In genomic region chr1:150972417-150972940, GRCh38 we compare ENCODE assay signal across 8 cellular contexts. TPM values are rescaled to one million over a fixed set of nuclear protein-coding genes. Genes with fewer than 3 reads are reported as not detected.
A peak's percentile ranks its signal among the peaks of the same experiment; 100 is the strongest.
DNase-seq lines count a peak whose midpoint lies in the region; ATAC-seq, FAIRE-seq and TF ChIP-seq lines count a peak whose summit lies in the region.

No MANE protein-coding gene starts in this region.

- DNase-seq in activated naive CD4-positive, alpha-beta T cell treated with anti-CD3 and anti-CD28 coated beads, Interleukin-2, amount 10 ng/mL, durations not matched to agents 7 days and 5 days = no peak
- DNase-seq in activated naive CD4-positive, alpha-beta T cell treated with anti-CD3 and anti-CD28 coated beads, Interleukin-2, amount 50 U/mL, for 16 hours = no peak
- DNase-seq in astrocyte (ENCODE audit: low read depth) (no peak), lower lobe of right lung (no peak), tibial nerve (ENCODE audit: low spot score in 2 of 2) (no peak), lower leg skin (ENCODE audit: low spot score in 2 of 2) (no peak), RKO (ENCODE audit: low spot score) (no peak)

- no peak for TF ChIP-seq POLR2A in tibial nerve (IDR thresholded peaks at IDR 0.05)
- TF ChIP-seq POLR2A in lower leg skin (IDR thresholded peaks at IDR 0.05) = no peak

- ATAC-seq in lower lobe of right lung (no peak), GM18511 (IDR thresholded peaks at IDR 0.05; ENCODE audit: unreplicated experiment) (no peak)

- TF ChIP-seq EP300 in tibial nerve (IDR thresholded peaks at IDR 0.05) = no peak

- peak overlapping the region; percentile 91 for H3K4me3 ChIP-seq in astrocyte (ENCODE audit: insufficient read depth, low read depth, low read length)
- peak overlapping the region; percentile 89 for H3K4me3 ChIP-seq in lower lobe of right lung
- peak overlapping the region in 3 of 4 donors; percentile 73 to 89 (median 85) for H3K4me3 ChIP-seq in tibial nerve
- no peak overlapping the region for H3K4me3 ChIP-seq in lower leg skin (ENCODE audit: low read depth, poor library complexity, severe bottlenecking)

- H2AFZ ChIP-seq in astrocyte (ENCODE audit: low read depth, low read length) = no peak overlapping the region

- H3K27me3 ChIP-seq in astrocyte (ENCODE audit: insufficient read depth, low read length) = no peaks in the 10 kb centered on the region
- no peaks in the 10 kb centered on the region for H3K27me3 ChIP-seq in lower lobe of right lung (ENCODE audit: low read depth)
- H3K27me3 ChIP-seq in tibial nerve = no peaks in the 10 kb centered on the region

- peaks cover 60% of the 10 kb centered on the region for H3K4me1 Mint-ChIP-seq in activated naive CD4-positive, alpha-beta T cell treated with anti-CD3 and anti-CD28 coated beads, Interleukin-2, amount 10 ng/mL, durations not matched to agents 7 days and 5 days
- H3K4me1 Mint-ChIP-seq in astrocyte (ENCODE audit: low read depth, unreplicated experiment) = peaks cover 37% of the 10 kb centered on the region

- peaks cover 9% of the 10 kb centered on the region for H3K27me3 Mint-ChIP-seq in activated naive CD4-positive, alpha-beta T cell treated with anti-CD3 and anti-CD28 coated beads, Interleukin-2, amount 10 ng/mL, durations not matched to agents 7 days and 5 days
- H3K27me3 Mint-ChIP-seq in astrocyte (ENCODE audit: low read depth, unreplicated experiment) = no peaks in the 10 kb centered on the region

- CTCF ChIA-PET in activated naive CD4-positive, alpha-beta T cell treated with anti-CD3 and anti-CD28 coated beads, Interleukin-2, amount 10 ng/mL, durations not matched to agents 7 days and 5 days (lab: Charles Lee) = interaction anchor here (1.5 kb wide), 1 partner anchor 184 kb away, joined by 3 read pairs; the partner anchor contains the start of gene TNFAIP8L2

- peaks cover 36% of the 10 kb centered on the region for H3K4me1 ChIP-seq in astrocyte (ENCODE audit: insufficient read depth, low read length)
- peaks cover 75% of the 10 kb centered on the region for H3K4me1 ChIP-seq in lower lobe of right lung
- H3K4me1 ChIP-seq in tibial nerve = peaks cover 0 to 79% (median 54%) of the 10 kb centered on the region in 4 donors

- no peaks in the 10 kb centered on the region for H3K9me3 Mint-ChIP-seq in activated naive CD4-positive, alpha-beta T cell treated with anti-CD3 and anti-CD28 coated beads, Interleukin-2, amount 10 ng/mL, durations not matched to agents 7 days and 5 days
- H3K9me3 Mint-ChIP-seq in astrocyte (ENCODE audit: unreplicated experiment) = no peaks in the 10 kb centered on the region

- H3K4me2 ChIP-seq in astrocyte (ENCODE audit: low read length) = peak overlapping the region; percentile 97

- 33 to 46% methylated on average over 4 of the region's 4 CpGs for WGBS in tibial nerve, 2 donors
- 58 to 63% methylated on average over 4 of the region's 4 CpGs for WGBS in lower leg skin, 2 donors

- peak overlapping the region; percentile 88 for H3K9ac ChIP-seq in astrocyte (ENCODE audit: low read length)

- no peak for FAIRE-seq in astrocyte (lab: Jason Lieb, UNC)

- peaks cover 5% of the 10 kb centered on the region for H3K36me3 ChIP-seq in astrocyte (ENCODE audit: insufficient read depth, low read length)
- peaks cover 17% of the 10 kb centered on the region for H3K36me3 ChIP-seq in lower lobe of right lung
- H3K36me3 ChIP-seq in tibial nerve = peaks cover 0 to 18% (median 7%) of the 10 kb centered on the region in 3 donors

- H3K9me3 ChIP-seq in astrocyte (ENCODE audit: insufficient read depth, low read depth, low read length) = no peaks in the 10 kb centered on the region
- no peaks in the 10 kb centered on the region for H3K9me3 ChIP-seq in lower lobe of right lung
- no peaks in the 10 kb centered on the region for H3K9me3 ChIP-seq in tibial nerve

- intact Hi-C loops in lower lobe of right lung (cut with DNase I) = no loop called here
- intact Hi-C loops in lower leg skin (cut with DNase I; ENCODE audit: low total_unique reads) = no loop called here

- H3K79me2 ChIP-seq in astrocyte (ENCODE audit: insufficient read depth, low read length) = peaks cover 65% of the 10 kb centered on the region

- no peak overlapping the region for H3K27ac ChIP-seq in astrocyte (ENCODE audit: low read depth, low read length)
- H3K27ac ChIP-seq in lower lobe of right lung = peak overlapping the region; percentile 93
- peak overlapping the region; percentile 96 to 99 (median 97) for H3K27ac ChIP-seq in tibial nerve

- peak overlapping the region; percentile 90 for H3K4me3 Mint-ChIP-seq in activated naive CD4-positive, alpha-beta T cell treated with anti-CD3 and anti-CD28 coated beads, Interleukin-2, amount 10 ng/mL, durations not matched to agents 7 days and 5 days
- H3K4me3 Mint-ChIP-seq in astrocyte (ENCODE audit: unreplicated experiment) = peak overlapping the region; percentile 88

- H4K20me1 ChIP-seq in astrocyte (ENCODE audit: insufficient read depth, low read length) = peaks cover 63% of the 10 kb centered on the region

- H3K27ac Mint-ChIP-seq in activated naive CD4-positive, alpha-beta T cell treated with anti-CD3 and anti-CD28 coated beads, Interleukin-2, amount 10 ng/mL, durations not matched to agents 7 days and 5 days = peak overlapping the region; percentile 86
- peak overlapping the region; percentile 77 for H3K27ac Mint-ChIP-seq in astrocyte (ENCODE audit: unreplicated experiment)

- H3K36me3 Mint-ChIP-seq in activated naive CD4-positive, alpha-beta T cell treated with anti-CD3 and anti-CD28 coated beads, Interleukin-2, amount 10 ng/mL, durations not matched to agents 7 days and 5 days = peaks cover 31% of the 10 kb centered on the region
- H3K36me3 Mint-ChIP-seq in astrocyte (ENCODE audit: low read depth, unreplicated experiment) = peaks cover 13% of the 10 kb centered on the region

- no peak for TF ChIP-seq CTCF in astrocyte (IDR thresholded peaks at IDR 0.05; ENCODE audit: insufficient read depth, low read depth, low read length)
- no peak for TF ChIP-seq CTCF in lower lobe of right lung (IDR thresholded peaks at IDR 0.05)
- no peak for TF ChIP-seq CTCF in tibial nerve (IDR thresholded peaks at IDR 0.05)
- no peak for TF ChIP-seq CTCF in lower leg skin (IDR thresholded peaks at IDR 0.05)

RNA-seq across cellular contexts. Expression of gene CERS2, which starts 2.2 kb away (rescaled TPM):
- total RNA-seq in astrocyte (177 and 189 TPM in 2 replicates), lower lobe of right lung (297 TPM), tibial nerve (100 to 1,000 TPM; 137 to 168 (median 140) TPM), lower leg skin (10 to 100 TPM; 28.8 to 50.1 (median 41.3) TPM)

RNA-seq across cellular contexts. Expression of gene ANXA9, which starts 9.6 kb away (rescaled TPM):
- total RNA-seq in astrocyte = not detected in 2 replicates
- 0.68 TPM for total RNA-seq in lower lobe of right lung
- total RNA-seq in tibial nerve = 10 to 100 TPM in 2 of 4 donors, 1 to 10 TPM in 2; 2.1 to 12.2 (median 7.8) TPM
- total RNA-seq in lower leg skin = 100 to 1,000 TPM in 1 of 4 donors, 10 to 100 TPM in 3; 55.1 to 103 (median 82.4) TPM

RNA-seq across cellular contexts. Expression of gene MINDY1, which starts 34.2 kb away (rescaled TPM):
- total RNA-seq in astrocyte (8.5 and 8.8 TPM in 2 replicates), lower lobe of right lung (27.8 TPM), tibial nerve (10 to 100 TPM; 45.5 to 63.2 (median 49.5) TPM), lower leg skin (10 to 100 TPM; 28.5 to 36.6 (median 30.8) TPM)

RNA-seq across cellular contexts. Expression of gene PRUNE1, which starts 35.8 kb away (rescaled TPM):
- 14.3 and 17.6 TPM in 2 replicates for total RNA-seq in astrocyte
- total RNA-seq in lower lobe of right lung = 21.4 TPM
- 10 to 100 TPM; 22.0 to 40.4 (median 28.5) TPM for total RNA-seq in tibial nerve
- 10 to 100 TPM; 12.9 to 30.7 (median 22.9) TPM for total RNA-seq in lower leg skin

RNA-seq across cellular contexts. Expression of gene SETDB1, which starts 46.3 kb away (rescaled TPM):
- total RNA-seq in astrocyte (28.4 and 30.0 TPM in 2 replicates), lower lobe of right lung (47.5 TPM), tibial nerve (10 to 100 TPM; 30.6 to 42.9 (median 35.3) TPM), lower leg skin (10 to 100 TPM; 23.5 to 38.1 (median 32.8) TPM)

Comparison
In these comparisons a context has a peak if more than half of its experiments do, and no peak if none do; other contexts are left out.
1. RNA of gene ANXA9, which starts 9.6 kb away (total RNA-seq): 55.1 to 103 TPM in lower leg skin; 2.1 to 12.2 TPM in tibial nerve, 0.68 TPM in lower lobe of right lung (single experiment) and not detected in astrocyte; every median in the first group is over 4 times any median in the second.